8 cellular contexts compared by ENCODE assay signal in the genomic region with DNA sequence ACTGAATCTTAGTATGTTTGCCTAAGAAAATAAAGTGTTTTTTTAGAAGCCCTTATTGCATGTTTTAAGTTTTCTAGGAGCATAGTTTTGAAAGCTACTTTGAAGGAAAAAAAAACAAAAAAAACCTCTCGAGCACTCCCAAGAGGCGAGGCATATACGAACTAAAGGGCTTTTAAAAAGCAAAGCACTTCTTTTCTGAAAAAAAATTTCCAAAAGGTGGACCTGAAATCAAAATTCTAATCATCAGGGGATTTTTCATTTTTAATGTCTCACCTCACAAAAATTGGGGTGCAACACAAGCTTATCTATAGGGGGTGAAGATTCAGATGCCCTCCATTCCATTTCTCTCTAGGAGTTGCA. TPM values are rescaled to one million over a fixed set of nuclear protein-coding genes. Genes with fewer than 3 reads are reported as not detected.
DNase-seq lines count a peak whose midpoint lies in the region; ATAC-seq, FAIRE-seq and TF ChIP-seq lines count a peak whose summit lies in the region.

No MANE protein-coding gene starts in this region.

- peaks cover 26% of the 10 kb centered on the region for H3K36me3 Mint-ChIP-seq in T-cell

- H3K4me3 ChIP-seq in left ventricle myocardium inferior, result peak overlapping the region; percentile 71
- H3K4me3 ChIP-seq in smooth muscle cell, result peak overlapping the region; percentile 95

- no peak for TF ChIP-seq CTCF in left ventricle myocardium inferior (IDR thresholded peaks at IDR 0.05; ENCODE audit: borderline replicate concordance)
- TF ChIP-seq CTCF in smooth muscle cell (IDR thresholded peaks at IDR 0.05; ENCODE audit: borderline replicate concordance, insufficient read depth, poor library complexity, severe bottlenecking), result peak; percentile 13

- in situ Hi-C loops in ACHN (cut with HindIII; ENCODE audit: low pct_ligation_motif_present, low pct_unique_long_range_greater_than_20kb, low sequenced_read_pairs), result no loop called here

- peak overlapping the region; percentile 94 for H3K27ac ChIP-seq in left ventricle myocardium inferior (replicated peaks)
- peak overlapping the region; percentile 67 for H3K27ac ChIP-seq in smooth muscle cell (ENCODE audit: low read depth)

- WGBS in smooth muscle cell (ENCODE audit: low lambda C conversion rate), result 10% methylated on average over 3 of the region's 3 CpGs

- intact Hi-C loops in left ventricle myocardium inferior (cut with micrococcal nuclease), result no loop called here

- H3K79me2 ChIP-seq in smooth muscle cell (ENCODE audit: low read depth), result peaks cover 32% of the 10 kb centered on the region

- POLR2A ChIA-PET in T-cell (lab: Charles Lee), result interaction anchor here (0.5 to 0.7 kb wide), 2 partner anchors 117 to 1284 kb away, joined by 3 to 4 read pairs; no protein-coding TSS in a partner anchor

- no peaks in the 10 kb centered on the region for H3F3A ChIP-seq in smooth muscle cell (ENCODE audit: low read depth)

- H3K4me1 Mint-ChIP-seq in T-cell, result peaks cover 43 to 50% (median 50%) of the 10 kb centered on the region in 3 donors

- peak; percentile 33 for DNase-seq in DMS 273 (lab: John Stamatoyannopoulos, UW; ENCODE audit: unreplicated experiment)
- no peak for DNase-seq in DMS 273 treated with DMSO at 0.1 percent for 48 hours (lab: John Stamatoyannopoulos, UW)
- no peak for DNase-seq in T-cell
- DNase-seq in left ventricle myocardium inferior, result no peak
- no peak for DNase-seq in smooth muscle cell (lab: John Stamatoyannopoulos, UW; ENCODE audit: unreplicated experiment)
- DNase-seq in COR-L47 (lab: John Stamatoyannopoulos, UW), result no peak
- DNase-seq in ACHN, result no peak
- no peak for DNase-seq in HTR-8/SVneo (ENCODE audit: insufficient read length, low spot score)

- H4K20me1 ChIP-seq in smooth muscle cell (ENCODE audit: low read depth), result no peaks in the 10 kb centered on the region

- H3K4me1 ChIP-seq in left ventricle myocardium inferior, result peaks cover 34% of the 10 kb centered on the region
- H3K4me1 ChIP-seq in smooth muscle cell (ENCODE audit: low read depth), result peaks cover 19% of the 10 kb centered on the region

- ATAC-seq in T-cell (replicated peaks in 1 of 4), result peak in 1 of 4 experiments; percentile 3

- H3K4me2 ChIP-seq in smooth muscle cell, result peak overlapping the region; percentile 86

- CTCF ChIA-PET in T-cell (lab: Charles Lee), result interaction anchor here (0.6 to 1.0 kb wide), 5 partner anchors 10 to 603 kb away, joined by 3 to 6 read pairs (median 4); no protein-coding TSS in a partner anchor

- no peaks in the 10 kb centered on the region for H3K27me3 ChIP-seq in left ventricle myocardium inferior (ENCODE audit: low read depth)
- no peaks in the 10 kb centered on the region for H3K27me3 ChIP-seq in smooth muscle cell (ENCODE audit: low read depth)

- peaks cover 5% of the 10 kb centered on the region for H3K36me3 ChIP-seq in left ventricle myocardium inferior
- H3K36me3 ChIP-seq in smooth muscle cell (ENCODE audit: low read depth), result no peaks in the 10 kb centered on the region

- peak overlapping the region; percentile 88 for H2AFZ ChIP-seq in smooth muscle cell (ENCODE audit: low read depth)

- no peak for FAIRE-seq in HTR-8/SVneo (lab: Jason Lieb, UNC)

- no peaks in the 10 kb centered on the region for H3K27me3 Mint-ChIP-seq in T-cell

- peak overlapping the region; percentile 95 for H3K9ac ChIP-seq in smooth muscle cell (ENCODE audit: low read depth)

- H3K9me3 Mint-ChIP-seq in T-cell, result no peaks in the 10 kb centered on the region

- H3K9me3 ChIP-seq in left ventricle myocardium inferior (replicated peaks) (no peaks in the 10 kb centered on the region), smooth muscle cell (replicated peaks; ENCODE audit: low read depth) (no peaks in the 10 kb centered on the region)

- H3K4me3 Mint-ChIP-seq in T-cell, result peak overlapping the region; percentile 91 to 98 (median 96)

- H3K27ac Mint-ChIP-seq in T-cell, result peak overlapping the region; percentile 92 to 93

RNA-seq across cellular contexts. Expression of a gene that starts 0.6 kb away (rescaled TPM):
- total RNA-seq in T-cell (10 to 100 TPM in 4 of 5 donors, 1 to 10 TPM in 1; 9.8 to 15.0 (median 11.1) TPM), left ventricle myocardium inferior (6.2 TPM), smooth muscle cell (14.6 and 26.9 TPM in 2 replicates)
- polyA plus RNA-seq in smooth muscle cell, result 10.8 and 11.4 TPM in 2 replicates

RNA-seq across cellular contexts. Expression of a gene that starts 0.7 kb away (rescaled TPM):
- total RNA-seq in T-cell (10 to 100 TPM; 24.7 to 31.7 (median 29.9) TPM), left ventricle myocardium inferior (25.3 TPM), smooth muscle cell (32.4 and 34.2 TPM in 2 replicates)
- polyA plus RNA-seq in smooth muscle cell, result 13.0 and 18.8 TPM in 2 replicates
